Comparison of ENCODE assay signal across 29 cellular contexts in genomic region chr6:114712129-114712662, GRCh38.
DNase-seq lines count a peak whose midpoint lies in the region; ATAC-seq, FAIRE-seq and TF ChIP-seq lines count a peak whose summit lies in the region.
"Had no signal": no experiment of that assay in that cellular context is flagged by ENCODE, and none has a peak within 500 bp of the region (broad histone marks: within the 10 kb centered on the region; RNA-seq: fewer than 3 reads in every experiment).

No MANE protein-coding gene starts in this region.

- RAD21 ChIA-PET in GM12878 (lab: Charles Lee; ENCODE audit: unreplicated experiment), result no interaction called here

- H3K4me3 ChIP-seq in GM12878 (no peak overlapping the region), prostate gland (no peak overlapping the region)
- H3K4me3 ChIP-seq: gastroesophageal sphincter, ovary, suprapubic skin, uterus had no signal

- TF ChIP-seq RAD21 in GM12878 (IDR thresholded peaks at IDR 0.05; ENCODE audit: insufficient read depth, low read depth, low read length), result no peak

- no peaks in the 10 kb centered on the region for H3K4me1 Mint-ChIP-seq in T-helper 2 cell treated with Interferon-gamma antibody and Interleukin-4, amounts not matched to agents 5 μg/mL and 100 μg/mL, for 36 hours (ENCODE audit: low read depth)

- H3K4me2 ChIP-seq in GM12878 (ENCODE audit: control insufficient read depth, insufficient read depth), result no peak overlapping the region

- TF ChIP-seq POLR2A in GM12878 (IDR thresholded peaks at IDR 0.05; ENCODE audit: low read depth, low read length) (no peak), prostate gland (IDR thresholded peaks at IDR 0.05) (no peak)

- no TSS peak for BruUV-seq in GM12878 (replicated peaks; lab: Mats Ljungman, UMichigan)

- peaks cover under 1% of the 10 kb centered on the region for H3K9me3 Mint-ChIP-seq in T-helper 2 cell treated with Interferon-gamma antibody and Interleukin-4, amounts not matched to agents 5 μg/mL and 100 μg/mL, for 36 hours
- H3K9me3 Mint-ChIP-seq: IgD-negative memory B cell; stimulated activated memory B cell treated with anti-CD40 and anti-IgM and Interleukin-4, amounts not matched to agents 10 μg/mL and 1 μg/mL and 100 μg/mL, for 72 hours had no signal

- H3K9me3 ChIP-seq in GM12878 (replicated peaks; ENCODE audit: control insufficient read depth, insufficient read depth, low read length) (no peaks in the 10 kb centered on the region; the same call in 1 of the 3 replicates), prostate gland (no peaks in the 10 kb centered on the region)
- H3K9me3 ChIP-seq: ovary, suprapubic skin, uterus had no signal

- in situ Hi-C loops in GM12878 (cut with MboI), result no loop called here

- POLR2A ChIA-PET in GM12878 (lab: Charles Lee), result interaction anchor here (0.5 kb wide), 1 partner anchor 602 kb away, joined by 4 read pairs; no protein-coding TSS in a partner anchor

- H4K20me1 ChIP-seq in GM12878 (ENCODE audit: control insufficient read depth, insufficient read depth), result no peaks in the 10 kb centered on the region

- SMC1A ChIA-PET in GM12878 (lab: Charles Lee; ENCODE audit: uncharacterized antibody, unreplicated experiment), result interaction anchor here (1.1 kb wide), 1 partner anchor 37 kb away, joined by 3 read pairs; no protein-coding TSS in a partner anchor

- H3K4me3 Mint-ChIP-seq in T-helper 2 cell treated with Interferon-gamma antibody and Interleukin-4, amounts not matched to agents 5 μg/mL and 100 μg/mL, for 36 hours, result no peak overlapping the region
- H3K4me3 Mint-ChIP-seq: natural killer cell treated with Interleukin-12 subunit alpha and Interleukin-12 subunit beta and Interleukin-15 and Interleukin-18, amount 100 ng/mL, for 72 hours; stimulated activated memory B cell treated with anti-CD40 and anti-IgM and Interleukin-4, amounts not matched to agents 10 μg/mL and 1 μg/mL and 100 μg/mL, for 72 hours had no signal

- WGBS in GM12878 (ENCODE audit: insufficient coverage, insufficient replicate concordance, low lambda C conversion rate, missing lambda C conversion rate), result 5% methylated on average over 1 of the region's 1 CpG
- WGBS in prostate gland, result 91% methylated on average over 1 of the region's 1 CpG

- no peak overlapping the region for H2AFZ ChIP-seq in GM12878 (ENCODE audit: control insufficient read depth, low read depth, low read length)

- H3K27ac ChIP-seq in GM12878 (ENCODE audit: control insufficient read depth, insufficient read depth) (no peak overlapping the region), prostate gland (no peak overlapping the region)
- H3K27ac ChIP-seq: gastroesophageal sphincter, ovary, suprapubic skin, uterus had no signal

- peak in 1 of 2 experiments; percentile 52; a peak in 1 of 4 replicates for TF ChIP-seq EP300 in GM12878 (IDR thresholded peaks at IDR 0.05; ENCODE audit: borderline replicate concordance in 1 of 2, control insufficient read depth in 1 of 2, low read depth in 2 of 2, low read length in 2 of 2)

- no peak overlapping the region for H3K9ac ChIP-seq in GM12878 (ENCODE audit: control insufficient read depth, insufficient read depth, low read length)

- CTCF ChIA-PET in GM12878 (lab: Yijun Ruan, JAX), result interaction anchor here (1.5 kb wide), 1 partner anchor 24 kb away, joined by 3 read pairs; no protein-coding TSS in a partner anchor

- H3K36me3 Mint-ChIP-seq in T-helper 2 cell treated with Interferon-gamma antibody and Interleukin-4, amounts not matched to agents 5 μg/mL and 100 μg/mL, for 36 hours (ENCODE audit: low read depth), result no peaks in the 10 kb centered on the region
- H3K36me3 Mint-ChIP-seq: IgD-negative memory B cell; stimulated activated memory B cell treated with anti-CD40 and anti-IgM and Interleukin-4, amounts not matched to agents 10 μg/mL and 1 μg/mL and 100 μg/mL, for 72 hours had no signal

- H3K4me1 ChIP-seq in GM12878 (ENCODE audit: control insufficient read depth, insufficient read depth, low read length) (peaks cover 13% of the 10 kb centered on the region), prostate gland (replicated peaks) (no peaks in the 10 kb centered on the region)
- H3K4me1 ChIP-seq: gastroesophageal sphincter, suprapubic skin, uterus had no signal

- H3K79me2 ChIP-seq in GM12878 (ENCODE audit: control insufficient read depth, insufficient read depth, low read length), result no peaks in the 10 kb centered on the region

- peak; percentile 34 for DNase-seq in NCI-H2171 treated with DMSO at 0.1 percent for 48 hours (lab: John Stamatoyannopoulos, UW)
- no peak for DNase-seq in NCI-H2171 (lab: John Stamatoyannopoulos, UW)
- DNase-seq in GM12878 (ENCODE audit: low read depth, low spot score), result no peak
- no peak for DNase-seq in prostate gland (ENCODE audit: low spot score)
- DNase-seq in T-helper 2 cell treated with Interferon-gamma antibody and Interleukin-4, amounts not matched to agents 5 μg/mL and 100 μg/mL, for 36 hours (ENCODE audit: low spot score), result no peak
- DNase-seq: activated CD4-positive, alpha-beta T cell treated with anti-CD3 and anti-CD28 coated beads for 1 hour; activated gamma-delta T cell; central memory CD4-positive, alpha-beta T cell; dermis blood vessel endothelial cell; GF-D8; midbrain; NCI-H2081 treated with DMSO at 0.1 percent for 48 hours; NCI-H510A; ovary; stimulated activated CD4-positive, alpha-beta T cell treated with anti-CD3 and anti-CD28 coated beads, Interleukin-4, amount 100 ng/mL, for 1 hour; T-helper 1 cell; uterus had no signal

- H3K27me3 Mint-ChIP-seq in T-helper 2 cell treated with Interferon-gamma antibody and Interleukin-4, amounts not matched to agents 5 μg/mL and 100 μg/mL, for 36 hours (ENCODE audit: low read depth), result no peaks in the 10 kb centered on the region
- H3K27me3 Mint-ChIP-seq: IgD-negative memory B cell; natural killer cell treated with Interleukin-12 subunit alpha and Interleukin-12 subunit beta and Interleukin-15 and Interleukin-18, amount 100 ng/mL, for 72 hours; stimulated activated memory B cell treated with anti-CD40 and anti-IgM and Interleukin-4, amounts not matched to agents 10 μg/mL and 1 μg/mL and 100 μg/mL, for 72 hours had no signal

- FAIRE-seq in GM12878 (lab: Jason Lieb, UNC), result no peak
- FAIRE-seq: A204.1, endometrium, islet of Langerhans had no signal

- intact Hi-C loops in GM12878 (cut with micrococcal nuclease; ENCODE audit: unreplicated experiment) (loop anchor here (10.0 kb wide), 2 partner anchors 1123 to 1383 kb away; no protein-coding TSS in a partner anchor), prostate gland (cut with DNase I) (no loop called here)

- H3K36me3 ChIP-seq in GM12878 (ENCODE audit: control insufficient read depth in 2 of 2, insufficient read depth in 2 of 2, low read length in 1 of 2), result no peaks in the 10 kb centered on the region
- no peaks in the 10 kb centered on the region for H3K36me3 ChIP-seq in prostate gland
- H3K36me3 ChIP-seq: gastroesophageal sphincter, ovary, suprapubic skin, uterus had no signal

- ATAC-seq in GM21529 (IDR thresholded peaks at IDR 0.05; ENCODE audit: unreplicated experiment) (peak; percentile 30), HG03025 (IDR thresholded peaks at IDR 0.05; ENCODE audit: low FRiP score, unreplicated experiment) (peak; percentile 62), GM12878 (peak; percentile 49), GM18909 (IDR thresholded peaks at IDR 0.05; ENCODE audit: poor library complexity, unreplicated experiment) (no peak)
- ATAC-seq: gastroesophageal sphincter; HCT116; natural killer cell treated with Interleukin-12 subunit alpha and Interleukin-12 subunit beta and Interleukin-15 and Interleukin-18, amount 100 ng/mL, for 72 hours; stimulated activated memory B cell treated with anti-CD40 and anti-IgM and Interleukin-4, amounts not matched to agents 10 μg/mL and 1 μg/mL and 100 μg/mL, for 72 hours had no signal

- H3K27me3 ChIP-seq in GM12878 (replicated peaks in 1 of 2; ENCODE audit: control insufficient read depth in 2 of 2, insufficient read depth in 2 of 2, low read length in 1 of 2) (no peaks in the 10 kb centered on the region), prostate gland (replicated peaks; ENCODE audit: insufficient read depth) (no peaks in the 10 kb centered on the region)
- H3K27me3 ChIP-seq: gastroesophageal sphincter, ovary, suprapubic skin, uterus had no signal

- TF ChIP-seq CTCF in GM12878 (IDR thresholded peaks at IDR 0.05 in 2 of 3, conservative IDR thresholded peaks at IDR 0.05 in 1 of 3; ENCODE audit: control insufficient read depth in 2 of 3, extremely low read depth in 1 of 3, insufficient read depth in 1 of 3, low read depth in 3 of 3, low read length in 3 of 3) (no peak), prostate gland (IDR thresholded peaks at IDR 0.05) (no peak)

- H3K27ac Mint-ChIP-seq in T-helper 2 cell treated with Interferon-gamma antibody and Interleukin-4, amounts not matched to agents 5 μg/mL and 100 μg/mL, for 36 hours, result no peak overlapping the region
- H3K27ac Mint-ChIP-seq: IgD-negative memory B cell; natural killer cell treated with Interleukin-12 subunit alpha and Interleukin-12 subunit beta and Interleukin-15 and Interleukin-18, amount 100 ng/mL, for 72 hours; stimulated activated memory B cell treated with anti-CD40 and anti-IgM and Interleukin-4, amounts not matched to agents 10 μg/mL and 1 μg/mL and 100 μg/mL, for 72 hours had no signal

TF ChIP-seq in GM12878, 131 proteins besides CTCF, POLR2A, EP300 and RAD21:
- TF ChIP-seq FOXM1 (IDR thresholded peaks at IDR 0.05; ENCODE audit: low read depth, low read length) (peak; percentile 54; the same call in 1 of the 2 replicates), JUNB (IDR thresholded peaks at IDR 0.05) (peak; percentile 69), SMAD1 (IDR thresholded peaks at IDR 0.05; ENCODE audit: low read depth, partially characterized antibody) (no peak), TCF12 (IDR thresholded peaks at IDR 0.05; ENCODE audit: low read depth, low read length) (0 out of 2 replicates have a peak, but pooled peaks have one; percentile 12), NFIC (IDR thresholded peaks at IDR 0.05; ENCODE audit: low read depth, low read length) (peak; percentile 34; the same call in 1 of the 2 replicates)
